28 cellular contexts compared by ENCODE assay signal in genomic region chr22:43240614-43241013, GRCh38.
"Had no signal": no experiment of that assay in that cellular context is flagged by ENCODE, and none has a peak within 500 bp of the region (broad histone marks: within the 10 kb centered on the region; RNA-seq: fewer than 3 reads in every experiment).

No MANE protein-coding gene starts in this region.

- H3K27me3 Mint-ChIP-seq: activated CD4-positive, alpha-beta memory T cell treated with anti-CD3 and anti-CD28 coated beads for 36 hours; activated CD4-positive, alpha-beta T cell treated with anti-CD3 and anti-CD28 coated beads for 36 hours; activated CD4-positive, alpha-beta T cell treated with anti-CD3 and anti-CD28 coated beads, Interleukin-2, amount 10 ng/mL, durations not matched to agents 24 days and 14 days; activated naive CD4-positive, alpha-beta T cell treated with anti-CD3 and anti-CD28 coated beads, Interleukin-2, amount 50 U/mL, for 24 hours; activated naive CD8-positive, alpha-beta T cell treated with anti-CD3 and anti-CD28 coated beads for 36 hours; activated naive CD8-positive, alpha-beta T cell treated with anti-CD3 and anti-CD28 coated beads, Interleukin-2, amount 50 U/mL, for 24 hours had no signal

- H3K9me3 ChIP-seq: adrenal gland, body of pancreas, heart left ventricle had no signal

- H3K4me3 Mint-ChIP-seq: activated CD4-positive, alpha-beta memory T cell treated with anti-CD3 and anti-CD28 coated beads for 36 hours; activated CD4-positive, alpha-beta T cell treated with anti-CD3 and anti-CD28 coated beads for 36 hours; activated CD4-positive, alpha-beta T cell treated with anti-CD3 and anti-CD28 coated beads, Interleukin-2, amount 10 ng/mL, durations not matched to agents 24 days and 14 days; activated CD8-positive, alpha-beta memory T cell treated with anti-CD3 and anti-CD28 coated beads, Interleukin-2, amount 10 ng/mL, durations not matched to agents 7 days and 5 days; activated CD8-positive, alpha-beta T cell treated with anti-CD3 and anti-CD28 coated beads, Interleukin-2, amount 10 ng/mL, durations not matched to agents 7 days and 5 days; activated naive CD4-positive, alpha-beta T cell treated with anti-CD3 and anti-CD28 coated beads for 36 hours; activated naive CD4-positive, alpha-beta T cell treated with anti-CD3 and anti-CD28 coated beads, Interleukin-2, amount 50 U/mL, for 24 hours; activated naive CD8-positive, alpha-beta T cell treated with anti-CD3 and anti-CD28 coated beads for 36 hours; activated naive CD8-positive, alpha-beta T cell treated with anti-CD3 and anti-CD28 coated beads, Interleukin-2, amount 50 U/mL, for 24 hours; activated T-helper 1 cell treated with anti-CD3 and anti-CD28 coated beads, Interleukin-12 subunit alpha, Interleukin-12 subunit beta, Interleukin-2, Interleukin-4 antibody, amounts not matched to agents 30 ng/mL and 10 ng/mL and 1 ng/mL, durations not matched to agents 14 hours and 24 hours and 36 hours had no signal

- DNase-seq: activated CD4-positive, alpha-beta memory T cell treated with anti-CD3 and anti-CD28 coated beads for 36 hours; activated CD4-positive, alpha-beta T cell treated with anti-CD3 and anti-CD28 coated beads for 36 hours; activated CD4-positive, alpha-beta T cell treated with anti-CD3 and anti-CD28 coated beads, Interleukin-2, amount 10 ng/mL, durations not matched to agents 24 days and 14 days; activated CD4-positive, CD25-positive, alpha-beta regulatory T cell; activated CD4-positive, CD25-positive, alpha-beta regulatory T cell treated with anti-CD3 and anti-CD28 coated beads, Interleukin-2, amount 50 U/mL, for 72 hours; activated CD8-positive, alpha-beta memory T cell treated with anti-CD3 and anti-CD28 coated beads, Interleukin-2, amount 10 ng/mL, durations not matched to agents 7 days and 5 days; activated CD8-positive, alpha-beta memory T cell treated with anti-CD3 and anti-CD28 coated beads, Interleukin-2, amount 50 U/mL, for 4 hours; activated CD8-positive, alpha-beta T cell treated with anti-CD3 and anti-CD28 coated beads, Interleukin-2, amount 10 ng/mL, durations not matched to agents 7 days and 5 days; activated effector memory CD4-positive, alpha-beta T cell treated with anti-CD3 and anti-CD28 coated beads, Interleukin-2, amount 50 U/mL, for 16 hours; activated naive CD4-positive, alpha-beta T cell treated with anti-CD3 and anti-CD28 coated beads for 36 hours; activated naive CD8-positive, alpha-beta T cell treated with anti-CD3 and anti-CD28 coated beads for 36 hours; activated naive CD8-positive, alpha-beta T cell treated with anti-CD3 and anti-CD28 coated beads, Interleukin-2, amount 50 U/mL, for 24 hours; activated T-cell treated with anti-CD3 and anti-CD28 coated beads, Interleukin-2, amount 50 U/mL, for 1 hour; activated T-cell treated with anti-CD3 and anti-CD28 coated beads, Interleukin-2, amount 50 U/mL, for 48 hours; adrenal gland; amygdala; aorta; body of pancreas; cortex of kidney; dermis blood vessel endothelial cell; effector CD8-positive, alpha-beta T cell; foreskin fibroblast; heart left ventricle; T-helper 2 cell had no signal

- ATAC-seq: activated CD4-positive, alpha-beta T cell treated with anti-CD3 and anti-CD28 coated beads for 36 hours; activated CD8-positive, alpha-beta memory T cell treated with anti-CD3 and anti-CD28 coated beads, Interleukin-2, amount 10 ng/mL, durations not matched to agents 7 days and 5 days; activated CD8-positive, alpha-beta T cell treated with anti-CD3 and anti-CD28 coated beads, Interleukin-2, amount 10 ng/mL, durations not matched to agents 7 days and 5 days; activated naive CD8-positive, alpha-beta T cell treated with anti-CD3 and anti-CD28 coated beads, Interleukin-2, amount 50 U/mL, for 24 hours; body of pancreas; esophagus mucosa; heart left ventricle had no signal

- H3K27ac ChIP-seq: adrenal gland, body of pancreas, heart left ventricle had no signal

- H3K27ac Mint-ChIP-seq: activated CD4-positive, alpha-beta memory T cell treated with anti-CD3 and anti-CD28 coated beads for 36 hours; activated CD4-positive, alpha-beta T cell treated with anti-CD3 and anti-CD28 coated beads for 36 hours; activated CD4-positive, alpha-beta T cell treated with anti-CD3 and anti-CD28 coated beads, Interleukin-2, amount 10 ng/mL, durations not matched to agents 24 days and 14 days; activated CD8-positive, alpha-beta memory T cell treated with anti-CD3 and anti-CD28 coated beads, Interleukin-2, amount 10 ng/mL, durations not matched to agents 7 days and 5 days; activated CD8-positive, alpha-beta T cell treated with anti-CD3 and anti-CD28 coated beads, Interleukin-2, amount 10 ng/mL, durations not matched to agents 7 days and 5 days; activated naive CD4-positive, alpha-beta T cell treated with anti-CD3 and anti-CD28 coated beads for 36 hours; activated naive CD4-positive, alpha-beta T cell treated with anti-CD3 and anti-CD28 coated beads, Interleukin-2, amount 50 U/mL, for 24 hours; activated naive CD8-positive, alpha-beta T cell treated with anti-CD3 and anti-CD28 coated beads for 36 hours; activated naive CD8-positive, alpha-beta T cell treated with anti-CD3 and anti-CD28 coated beads, Interleukin-2, amount 50 U/mL, for 24 hours; activated T-helper 1 cell treated with anti-CD3 and anti-CD28 coated beads, Interleukin-12 subunit alpha, Interleukin-12 subunit beta, Interleukin-2, Interleukin-4 antibody, amounts not matched to agents 30 ng/mL and 10 ng/mL and 1 ng/mL, durations not matched to agents 14 hours and 24 hours and 36 hours; activated T-helper 2 cell treated with anti-CD3 and anti-CD28 coated beads, Interferon-gamma antibody, Interleukin-2, Interleukin-4, amounts not matched to agents 10 μg/mL and 5 μg/mL and 100 μg/mL, durations not matched to agents 14 hours and 24 hours and 36 hours had no signal

- H3K36me3 ChIP-seq: adrenal gland, heart left ventricle had no signal

- H3K27me3 ChIP-seq: adrenal gland, body of pancreas had no signal

- H3K9me3 Mint-ChIP-seq: activated CD4-positive, alpha-beta memory T cell treated with anti-CD3 and anti-CD28 coated beads for 36 hours; activated CD4-positive, alpha-beta T cell treated with anti-CD3 and anti-CD28 coated beads, Interleukin-2, amount 10 ng/mL, durations not matched to agents 24 days and 14 days; activated naive CD4-positive, alpha-beta T cell treated with anti-CD3 and anti-CD28 coated beads for 36 hours; activated naive CD4-positive, alpha-beta T cell treated with anti-CD3 and anti-CD28 coated beads, Interleukin-2, amount 50 U/mL, for 24 hours; activated naive CD8-positive, alpha-beta T cell treated with anti-CD3 and anti-CD28 coated beads for 36 hours; activated naive CD8-positive, alpha-beta T cell treated with anti-CD3 and anti-CD28 coated beads, Interleukin-2, amount 50 U/mL, for 24 hours; activated T-helper 1 cell treated with anti-CD3 and anti-CD28 coated beads, Interleukin-12 subunit alpha, Interleukin-12 subunit beta, Interleukin-2, Interleukin-4 antibody, amounts not matched to agents 30 ng/mL and 10 ng/mL and 1 ng/mL, durations not matched to agents 14 hours and 24 hours and 36 hours; activated T-helper 2 cell treated with anti-CD3 and anti-CD28 coated beads, Interferon-gamma antibody, Interleukin-2, Interleukin-4, amounts not matched to agents 10 μg/mL and 5 μg/mL and 100 μg/mL, durations not matched to agents 14 hours and 24 hours and 36 hours had no signal

- H3K4me3 ChIP-seq: adrenal gland, body of pancreas, heart left ventricle had no signal

- H3K36me3 Mint-ChIP-seq: activated CD4-positive, alpha-beta memory T cell treated with anti-CD3 and anti-CD28 coated beads for 36 hours; activated CD8-positive, alpha-beta memory T cell treated with anti-CD3 and anti-CD28 coated beads, Interleukin-2, amount 10 ng/mL, durations not matched to agents 7 days and 5 days; activated naive CD4-positive, alpha-beta T cell treated with anti-CD3 and anti-CD28 coated beads, Interleukin-2, amount 50 U/mL, for 24 hours; activated naive CD8-positive, alpha-beta T cell treated with anti-CD3 and anti-CD28 coated beads for 36 hours had no signal

- H3K4me1 Mint-ChIP-seq: activated CD4-positive, alpha-beta T cell treated with anti-CD3 and anti-CD28 coated beads for 36 hours; activated CD4-positive, alpha-beta T cell treated with anti-CD3 and anti-CD28 coated beads, Interleukin-2, amount 10 ng/mL, durations not matched to agents 24 days and 14 days; activated CD8-positive, alpha-beta memory T cell treated with anti-CD3 and anti-CD28 coated beads, Interleukin-2, amount 10 ng/mL, durations not matched to agents 7 days and 5 days; activated naive CD4-positive, alpha-beta T cell treated with anti-CD3 and anti-CD28 coated beads, Interleukin-2, amount 50 U/mL, for 24 hours; activated naive CD8-positive, alpha-beta T cell treated with anti-CD3 and anti-CD28 coated beads for 36 hours; activated naive CD8-positive, alpha-beta T cell treated with anti-CD3 and anti-CD28 coated beads, Interleukin-2, amount 50 U/mL, for 24 hours had no signal
